ENCODE assay signal across 16 cellular contexts in genomic region chr15:40539030-40539429, GRCh38.
"Had no signal": no experiment of that assay in that cellular context is flagged by ENCODE, and none has a peak within 500 bp of the region (broad histone marks: within the 10 kb centered on the region; RNA-seq: fewer than 3 reads in every experiment).

No MANE protein-coding gene starts in this region.

- H3K36me3 ChIP-seq: breast epithelium, ovary, upper lobe of right lung had no signal

- H3K9me3 ChIP-seq: breast epithelium, ovary, testis, upper lobe of right lung had no signal

- H3K4me3 ChIP-seq: breast epithelium, dorsolateral prefrontal cortex, ovary, testis, upper lobe of right lung had no signal

- DNase-seq: activated CD4-positive, alpha-beta T cell treated with anti-CD3 and anti-CD28 coated beads, Interleukin-2, amount 50 U/mL, for 48 hours; activated gamma-delta T cell treated with Interleukin-2 at 50 U/mL for 16 hours; activated T-cell treated with anti-CD3 and anti-CD28 coated beads, Interleukin-2, amount 50 U/mL, for 48 hours; aorta; dorsolateral prefrontal cortex; foreskin keratinocyte; head of caudate nucleus; natural killer cell; ovary; stimulated activated CD4-positive, alpha-beta T cell treated with anti-CD3 and anti-CD28 coated beads, Interleukin-15, amount 100 ng/mL, for 24 hours; stimulated activated CD4-positive, alpha-beta T cell treated with anti-CD3 and anti-CD28 coated beads, Interleukin-4, amount 100 ng/mL, for 24 hours; T-helper 17 cell; testis; upper lobe of right lung had no signal

- H3K27me3 ChIP-seq: breast epithelium, dorsolateral prefrontal cortex, foreskin keratinocyte, ovary, testis, upper lobe of right lung had no signal

- H3K4me1 ChIP-seq: breast epithelium, foreskin keratinocyte, testis, upper lobe of right lung had no signal

- ATAC-seq: foreskin keratinocyte, left lobe of liver, natural killer cell, T-helper 17 cell, upper lobe of right lung had no signal

- H3K27ac ChIP-seq: breast epithelium, dorsolateral prefrontal cortex, foreskin keratinocyte, ovary, testis, upper lobe of right lung had no signal
